1 cellular context compared by ENCODE assay signal in genomic region chr22:40335358-40335757, GRCh38.
TF ChIP-seq lines count a peak whose summit lies in the region.

No MANE protein-coding gene starts in this region.

TF ChIP-seq in HEK293, 187 proteins besides CTCF, POLR2A, EP300 and RAD21 (continued from another document):
- TF ChIP-seq ATF2 (tag by site-specific recombination; IDR thresholded peaks at IDR 0.05; ENCODE audit: low read depth) (peak; percentile 96), ZNF518A (tag by site-specific recombination; conservative IDR thresholded peaks at IDR 0.05; ENCODE audit: low read depth) (0 out of 2 replicates have a peak, but pooled peaks have one; percentile 14), ZFP3 (tag by site-specific recombination; IDR thresholded peaks at IDR 0.05; ENCODE audit: low read depth) (no peak), ZBTB21 (tag by site-specific recombination; IDR thresholded peaks at IDR 0.05) (peak; percentile 67; the same call in 1 of the 2 replicates), ZEB2 (tag by site-specific recombination; IDR thresholded peaks at IDR 0.05) (0 out of 2 replicates have a peak, but pooled peaks have one; percentile 34)
